Comparison of ENCODE assay signal across 15 cellular contexts in the genomic region with DNA sequence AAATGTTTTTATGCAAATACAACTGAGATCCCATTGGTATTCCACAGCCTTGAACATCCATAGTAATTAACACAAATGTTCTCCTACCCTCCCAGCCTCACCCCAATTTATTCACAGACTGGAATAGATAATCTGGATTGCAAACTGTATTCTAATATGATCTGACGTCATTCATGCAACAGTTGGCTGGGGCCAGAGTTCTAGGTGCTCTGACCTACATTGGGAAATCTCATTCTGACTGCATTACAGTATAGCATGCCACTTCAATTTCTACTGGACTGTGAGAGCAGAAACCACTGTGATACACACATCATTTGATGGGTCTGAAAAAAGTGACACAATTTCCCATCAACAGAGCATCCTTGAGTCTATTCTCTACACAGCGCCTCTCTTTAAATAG.
"Had no signal": no experiment of that assay in that cellular context is flagged by ENCODE, and none has a peak within 500 bp of the region (broad histone marks: within the 10 kb centered on the region; RNA-seq: fewer than 3 reads in every experiment).

No MANE protein-coding gene starts in this region.

- H3K4me1 ChIP-seq: parathyroid adenoma, prostate gland had no signal

- ATAC-seq: left colon, sciatic nerve had no signal

- H3K4me3 ChIP-seq: coronary artery, heart left ventricle, prostate gland, skin epidermis had no signal

- H3K36me3 ChIP-seq: heart left ventricle, prostate gland had no signal

- FAIRE-seq: frontal cortex had no signal

- DNase-seq: effector CD4-positive, alpha-beta T cell; heart left ventricle; hippocampal formation; left colon; mesendoderm; naive B cell; stimulated activated CD4-positive, alpha-beta T cell treated with anti-CD3 and anti-CD28 coated beads, Interleukin-12 subunit alpha, Interleukin-12 subunit beta, amount 100 ng/mL, for 4 hours; stimulated activated naive CD4-positive, alpha-beta T cell; trophoblast cell had no signal

- H3K9me3 ChIP-seq: heart left ventricle, prostate gland had no signal

- H3K27ac ChIP-seq: coronary artery, heart left ventricle, parathyroid adenoma, prostate gland, skin epidermis had no signal

- H3K27me3 ChIP-seq: heart left ventricle had no signal
